8 cellular contexts compared by ENCODE assay signal in genomic region chr6:34425498-34426410, GRCh38. TPM values are rescaled to one million over a fixed set of nuclear protein-coding genes. Genes with fewer than 3 reads are reported as not detected.
A peak's percentile ranks its signal among the peaks of the same experiment; 100 is the strongest.
DNase-seq lines count a peak whose midpoint lies in the region; ATAC-seq, FAIRE-seq and TF ChIP-seq lines count a peak whose summit lies in the region.

TSS of gene RPS10 (minus strand) at chr6:34426069. CDS start at chr6:34425221, 848 bp downstream.

- peak within 1 kb of the TSS; percentile 88 for H3K4me3 ChIP-seq in lung

- DNase-seq in CD1c-positive myeloid dendritic cell (ENCODE audit: extremely low spot score) (peak; percentile 97), HTR-8/SVneo (ENCODE audit: insufficient read length, low spot score) (peak; percentile 98), NOMO-1 treated with DMSO at 0.1 percent for 48 hours (lab: John Stamatoyannopoulos, UW; ENCODE audit: unreplicated experiment) (peak; percentile 87), lung (ENCODE audit: low spot score) (peak; percentile 91)
- DNase-seq in effector CD8-positive, alpha-beta T cell (lab: John Stamatoyannopoulos, UW) = peak; percentile 83
- peak; percentile 82 to 92 (median 85) for DNase-seq in stimulated activated CD4-positive, alpha-beta T cell treated with anti-CD3 and anti-CD28 coated beads, TNF-alpha, amount 100 ng/mL, for 24 hours (ENCODE audit: low read depth in 3 of 3)

- H3K27me3 ChIP-seq in lung (ENCODE audit: control insufficient read depth, insufficient read depth) = no peaks in the 10 kb centered on the region

- TF ChIP-seq CTCF in lung (IDR thresholded peaks at IDR 0.05; ENCODE audit: control extremely low read depth, extremely low read depth) = no peak

- POLR2A ChIA-PET in activated CD8-positive, alpha-beta memory T cell treated with anti-CD3 and anti-CD28 coated beads for 36 hours (lab: Charles Lee) = interaction anchor here (0.6 to 1.3 kb wide), 6 partner anchors 10 to 271 kb away, joined by 3 to 10 read pairs (median 6); partner anchors contain the start of genes ILRUN and SMIM29

- H3K36me3 ChIP-seq in lung (ENCODE audit: control insufficient read depth in 2 of 2, insufficient read depth in 2 of 2, low read length in 2 of 2) = peaks cover 26 to 28% of the 10 kb centered on the region in 2 donors

- peak within 1 kb of the TSS; percentile 82 to 93 for H3K27ac ChIP-seq in lung (ENCODE audit: low read depth in 1 of 2, low read length in 1 of 2)

- peak; percentile 42 for FAIRE-seq in HTR-8/SVneo (lab: Jason Lieb, UNC)

- ATAC-seq in GM19468 (IDR thresholded peaks at IDR 0.05; ENCODE audit: extremely low read depth, unreplicated experiment) (peak; percentile 39), lung (ENCODE audit: insufficient read depth, low FRiP score) (peak; percentile 99)

- 1% methylated on average over 55 to 58 of the region's 58 CpGs for WGBS in lung, 2 donors

- CTCF ChIA-PET in activated CD8-positive, alpha-beta memory T cell treated with anti-CD3 and anti-CD28 coated beads for 36 hours (lab: Charles Lee) = interaction anchor here (0.8 to 1.4 kb wide), 5 partner anchors 11 to 245 kb away, joined by 3 to 6 read pairs (median 4); no protein-coding TSS in a partner anchor

- H3K9me3 ChIP-seq in lung (ENCODE audit: control insufficient read depth in 2 of 2, insufficient read depth in 1 of 2, low read length in 1 of 2) = no peaks in the 10 kb centered on the region

- peaks cover 6 to 8% of the 10 kb centered on the region in 2 donors for H3K4me1 ChIP-seq in lung (ENCODE audit: control insufficient read depth in 2 of 2, insufficient read depth in 2 of 2, low read length in 2 of 2)

RNA-seq across cellular contexts. Expression of gene RPS10, which starts in this region (rescaled TPM):
- total RNA-seq in activated CD8-positive, alpha-beta memory T cell treated with anti-CD3 and anti-CD28 coated beads for 36 hours = 1,000 to 10,000 TPM; 2,077 to 2,110 TPM
- total RNA-seq in lung = 1,000 to 10,000 TPM in 1 of 2 donors, 100 to 1,000 TPM in 1; 846 to 1,066 TPM
- 1,000 to 10,000 TPM; 2,410 to 2,710 TPM for polyA plus RNA-seq in lung

Comparison
In these comparisons a context has a peak if more than half of its experiments do, and no peak if none do; other contexts are left out.
1. Peak in every context shown above with its lines: DNase-seq, ATAC-seq, H3K4me3 ChIP-seq and H3K27ac ChIP-seq.